In genomic region chr1:85568660-85569059, GRCh38 we compare ENCODE assay signal across 1 cellular context.
TF ChIP-seq lines count a peak whose summit lies in the region.

No MANE protein-coding gene starts in this region.

TF ChIP-seq in HepG2, 621 proteins besides CTCF, POLR2A, EP300 and RAD21 (continued from another document):
- no peak for TF ChIP-seq HMGXB3 (CRISPR knock-in tag; IDR thresholded peaks at IDR 0.05; ENCODE audit: borderline replicate concordance)
- TF ChIP-seq ZNF646 (CRISPR knock-in tag; IDR thresholded peaks at IDR 0.05): no peak
- no peak for TF ChIP-seq PLSCR1 (CRISPR knock-in tag; IDR thresholded peaks at IDR 0.05; ENCODE audit: borderline replicate concordance)
- TF ChIP-seq MZF1 (CRISPR knock-in tag; IDR thresholded peaks at IDR 0.05; ENCODE audit: borderline replicate concordance): no peak
